ENCODE assay signal across 14 cellular contexts in the genomic region with DNA sequence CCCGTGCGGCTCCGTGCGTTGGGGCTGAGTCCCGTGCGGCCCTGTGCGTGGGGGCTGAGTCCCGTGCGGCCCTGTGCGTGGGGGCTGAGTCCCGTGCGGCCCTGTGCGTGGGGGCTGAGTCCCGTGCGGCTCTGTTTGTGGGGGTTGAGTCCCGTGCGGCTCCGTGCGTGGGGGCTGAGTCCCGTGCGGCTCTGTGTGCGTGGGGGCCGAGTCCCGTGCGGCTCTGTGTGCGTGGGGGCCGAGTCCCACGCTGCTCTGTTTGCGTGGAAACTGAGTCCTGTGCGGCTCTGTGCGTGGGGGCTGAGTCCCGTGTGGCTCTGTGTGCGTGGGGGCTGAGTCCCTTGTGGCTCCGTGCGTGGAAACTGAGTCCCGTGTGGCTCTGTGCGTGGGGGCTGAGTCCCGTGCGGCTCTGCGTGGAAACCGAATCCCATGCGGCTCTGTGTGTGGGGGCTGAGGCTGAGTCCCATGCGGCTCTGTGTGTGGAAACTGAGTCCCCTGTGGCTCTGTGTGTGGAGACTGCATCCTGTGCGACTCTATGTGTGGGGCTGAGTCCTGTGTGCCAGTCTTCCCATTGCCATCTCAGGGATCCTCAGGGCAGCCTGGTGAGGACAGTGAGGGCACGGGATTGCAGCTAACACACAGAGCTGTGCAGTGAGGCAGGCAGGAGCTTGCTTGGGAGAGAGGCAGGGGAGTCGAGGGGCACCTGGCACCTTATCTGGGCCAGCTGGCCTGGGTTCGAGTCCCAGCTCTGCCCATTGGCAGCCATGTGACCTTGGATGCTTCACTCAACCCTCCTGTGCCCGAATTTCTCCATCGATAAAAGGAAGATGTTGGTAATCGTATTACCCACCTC.
"Had no signal": no experiment of that assay in that cellular context is flagged by ENCODE, and none has a peak within 500 bp of the region (broad histone marks: within the 10 kb centered on the region; RNA-seq: fewer than 3 reads in every experiment).

No MANE protein-coding gene starts in this region.

- H3K9me3 ChIP-seq: lower lobe of right lung, neutrophil, SJCRH30 had no signal

- H3K27ac ChIP-seq: cardiac muscle cell, epithelial cell of prostate, hepatocyte, lower lobe of right lung, neutrophil, SJCRH30 had no signal

- H3K27me3 ChIP-seq: cardiac muscle cell, hepatocyte, SJCRH30 had no signal

- H3K4me3 ChIP-seq: cardiac muscle cell, hepatocyte, lower lobe of right lung, SJCRH30 had no signal

- H2AFZ ChIP-seq: hepatocyte had no signal

- H3K4me1 ChIP-seq: SJCRH30 had no signal

- DNase-seq: activated CD8-positive, alpha-beta T cell treated with anti-CD3 and anti-CD28 coated beads, Interleukin-2, amount 10 ng/mL, durations not matched to agents 7 days and 5 days; cortex of kidney; effector memory CD8-positive, alpha-beta T cell; lower lobe of right lung; naive thymus-derived CD4-positive, alpha-beta T cell; right cardiac atrium; SJCRH30; stimulated activated CD4-positive, alpha-beta T cell treated with anti-CD3 and anti-CD28 coated beads, Interleukin-1b, Interleukin-23, amount 100 ng/mL, for 48 hours; stimulated activated naive CD4-positive, alpha-beta T cell had no signal

- H3K27ac Mint-ChIP-seq: activated CD8-positive, alpha-beta T cell treated with anti-CD3 and anti-CD28 coated beads, Interleukin-2, amount 10 ng/mL, durations not matched to agents 7 days and 5 days; effector memory CD8-positive, alpha-beta T cell; type B pancreatic cell had no signal

- H3K36me3 ChIP-seq: cardiac muscle cell, lower lobe of right lung, neutrophil, SJCRH30 had no signal

- H3K4me3 Mint-ChIP-seq: activated CD8-positive, alpha-beta T cell treated with anti-CD3 and anti-CD28 coated beads, Interleukin-2, amount 10 ng/mL, durations not matched to agents 7 days and 5 days; effector memory CD8-positive, alpha-beta T cell; type B pancreatic cell had no signal

- H3K9me3 Mint-ChIP-seq: effector memory CD8-positive, alpha-beta T cell; naive thymus-derived CD4-positive, alpha-beta T cell; type B pancreatic cell had no signal

- H3K36me3 Mint-ChIP-seq: naive thymus-derived CD4-positive, alpha-beta T cell; type B pancreatic cell had no signal

- H3K4me2 ChIP-seq: hepatocyte had no signal
